18 cellular contexts compared by ENCODE assay signal in genomic region chr1:196873385-196873784, GRCh38. TPM values are rescaled to one million over a fixed set of nuclear protein-coding genes. Genes with fewer than 3 reads are reported as not detected.
A peak's percentile ranks its signal among the peaks of the same experiment; 100 is the strongest.
DNase-seq lines count a peak whose midpoint lies in the region; ATAC-seq and TF ChIP-seq lines count a peak whose summit lies in the region.
"Had no signal": no experiment of that assay in that cellular context is flagged by ENCODE, and none has a peak within 500 bp of the region (broad histone marks: within the 10 kb centered on the region; RNA-seq: fewer than 3 reads in every experiment).

No MANE protein-coding gene starts in this region.

- H3K27me3 ChIP-seq in left lung = peaks cover 0 to 9% of the 10 kb centered on the region in 2 donors

- no peaks in the 10 kb centered on the region for H3K4me1 ChIP-seq in left lung

- no peak for TF ChIP-seq CTCF in left lung (IDR thresholded peaks at IDR 0.05)

- no peak overlapping the region for H3K27ac ChIP-seq in left lung
- H3K27ac ChIP-seq: KMS-11 had no signal

- intact Hi-C loops in left lung (cut with DNase I) = no loop called here

- no peaks in the 10 kb centered on the region for H3K36me3 ChIP-seq in left lung

- DNase-seq in DMS53 (lab: John Stamatoyannopoulos, UW) (peak; percentile 95), NCI-H187 (lab: John Stamatoyannopoulos, UW) (peak; percentile 74 to 75), NCI-H345 (lab: John Stamatoyannopoulos, UW) (peak; percentile 55), left lung (no peak), HuH-7.5 (ENCODE audit: low spot score) (no peak)
- DNase-seq in stimulated activated naive CD4-positive, alpha-beta T cell treated with Interleukin-2 at 50 U/mL for 16 hours (lab: John Stamatoyannopoulos, UW) = no peak
- DNase-seq: C1 segment of cervical spinal cord, MV-4-11, NCI-H2081 treated with DMSO at 0.1 percent for 48 hours, NCI-H226, Right ventricle myocardium superior, SK-N-SH had no signal

- H3K4me3 ChIP-seq in left lung = no peak overlapping the region

- no peaks in the 10 kb centered on the region for H3K9me3 ChIP-seq in left lung
- H3K9me3 ChIP-seq: SK-N-SH had no signal

- ATAC-seq in left lung (peak; percentile 85), HG03457 (IDR thresholded peaks at IDR 0.05; ENCODE audit: unreplicated experiment) (no peak), GM21526 (IDR thresholded peaks at IDR 0.05; ENCODE audit: low FRiP score, unreplicated experiment) (no peak)

RNA-seq across cellular contexts. Expression of gene CFHR4, which starts 14.5 kb away (rescaled TPM):
- total RNA-seq in left lung = not detected
- total RNA-seq: A673, H1, OCI-LY7, Right ventricle myocardium superior had no signal

RNA-seq across cellular contexts. Expression of gene CFHR1, which starts 53.9 kb away (rescaled TPM):
- not detected for total RNA-seq in left lung
- total RNA-seq: A673, H1, OCI-LY7, Right ventricle myocardium superior had no signal

Comparison
In these comparisons a context has a peak if more than half of its experiments do, and no peak if none do; other contexts are left out.
1. DNase-seq: peak in DMS53 (single experiment), NCI-H187 (2 of 2) and NCI-H345 (single experiment); none in left lung (0 of 2), stimulated activated naive CD4-positive, alpha-beta T cell treated with Interleukin-2 at 50 U/mL for 16 hours (single experiment) and HuH-7.5 (single experiment).